17 cellular contexts compared by ENCODE assay signal in genomic region chr20:38728237-38728761, GRCh38. TPM values are rescaled to one million over a fixed set of nuclear protein-coding genes. Genes with fewer than 3 reads are reported as not detected.
DNase-seq lines count a peak whose midpoint lies in the region; ATAC-seq and TF ChIP-seq lines count a peak whose summit lies in the region.
"Had no signal": no experiment of that assay in that cellular context is flagged by ENCODE, and none has a peak within 500 bp of the region (broad histone marks: within the 10 kb centered on the region; RNA-seq: fewer than 3 reads in every experiment).

No MANE protein-coding gene starts in this region.

- peaks cover 95% of the 10 kb centered on the region for H3K27me3 ChIP-seq in WERI-Rb-1 (ENCODE audit: insufficient read depth, low read depth, severe bottlenecking)

- H3K27me3 Mint-ChIP-seq in glutamatergic neuron (ENCODE audit: unreplicated experiment): peaks cover 51% of the 10 kb centered on the region

- peaks cover 3% of the 10 kb centered on the region for H3K9me3 ChIP-seq in WERI-Rb-1 (ENCODE audit: severe bottlenecking)
- H3K9me3 ChIP-seq: colonic mucosa had no signal

- H3K27ac Mint-ChIP-seq in glutamatergic neuron (ENCODE audit: unreplicated experiment): no peak overlapping the region
- no peak overlapping the region for H3K27ac Mint-ChIP-seq in stimulated activated effector memory CD8-positive, alpha-beta T cell treated with anti-CD3 and anti-CD28 coated beads, Interleukin-12 subunit alpha, Interleukin-12 subunit beta, amount 100 ng/mL, for 72 hours

- no peak for ATAC-seq in stimulated activated effector memory CD8-positive, alpha-beta T cell treated with anti-CD3 and anti-CD28 coated beads, Interleukin-12 subunit alpha, Interleukin-12 subunit beta, amount 100 ng/mL, for 72 hours
- no peak for ATAC-seq in HG02623 (IDR thresholded peaks at IDR 0.05; ENCODE audit: unreplicated experiment)
- no peak for ATAC-seq in HG03457 (IDR thresholded peaks at IDR 0.05; ENCODE audit: unreplicated experiment)
- ATAC-seq: GM12878, Right ventricle myocardium inferior had no signal

- H3K36me3 ChIP-seq in WERI-Rb-1: no peaks in the 10 kb centered on the region
- H3K36me3 ChIP-seq: colonic mucosa had no signal

- TF ChIP-seq CTCF in WERI-Rb-1 (IDR thresholded peaks at IDR 0.05; ENCODE audit: low read depth, low read length): no peak
- no peak for TF ChIP-seq CTCF in glutamatergic neuron (IDR thresholded peaks at IDR 0.05; ENCODE audit: partially characterized antibody, unreplicated experiment)

- peak; percentile 57 for DNase-seq in activated CD8-positive, alpha-beta memory T cell treated with anti-CD3 and anti-CD28 coated beads, Interleukin-2, amount 50 U/mL, for 48 hours
- no peak for DNase-seq in activated CD8-positive, alpha-beta memory T cell treated with anti-CD3 and anti-CD28 coated beads for 24 hours
- no peak for DNase-seq in WERI-Rb-1
- no peak for DNase-seq in glutamatergic neuron
- no peak for DNase-seq in stimulated activated effector memory CD8-positive, alpha-beta T cell treated with anti-CD3 and anti-CD28 coated beads, Interleukin-12 subunit alpha, Interleukin-12 subunit beta, amount 100 ng/mL, for 72 hours (ENCODE audit: low spot score in 2 of 2)
- DNase-seq in SW 1271 (lab: John Stamatoyannopoulos, UW): no peak
- DNase-seq: colonic mucosa, kidney, NCI-H774 had no signal

- H3K4me3 ChIP-seq in WERI-Rb-1 (ENCODE audit: low read depth, low read length): peak overlapping the region; percentile 30
- H3K4me3 ChIP-seq: colonic mucosa, GM12878, smooth muscle cell had no signal

- peaks cover 31% of the 10 kb centered on the region for H3K4me1 Mint-ChIP-seq in glutamatergic neuron (ENCODE audit: low read depth, unreplicated experiment)
- peaks cover 76% of the 10 kb centered on the region for H3K4me1 Mint-ChIP-seq in stimulated activated effector memory CD8-positive, alpha-beta T cell treated with anti-CD3 and anti-CD28 coated beads, Interleukin-12 subunit alpha, Interleukin-12 subunit beta, amount 100 ng/mL, for 72 hours

- no peaks in the 10 kb centered on the region for H3K36me3 Mint-ChIP-seq in glutamatergic neuron (ENCODE audit: unreplicated experiment)
- H3K36me3 Mint-ChIP-seq in stimulated activated effector memory CD8-positive, alpha-beta T cell treated with anti-CD3 and anti-CD28 coated beads, Interleukin-12 subunit alpha, Interleukin-12 subunit beta, amount 100 ng/mL, for 72 hours: peaks cover 27% of the 10 kb centered on the region

- no peak overlapping the region for H3K27ac ChIP-seq in WERI-Rb-1
- H3K27ac ChIP-seq: colonic mucosa, VCaP had no signal

- peaks cover 23% of the 10 kb centered on the region for H3K9me3 Mint-ChIP-seq in glutamatergic neuron (ENCODE audit: unreplicated experiment)
- H3K9me3 Mint-ChIP-seq in stimulated activated effector memory CD8-positive, alpha-beta T cell treated with anti-CD3 and anti-CD28 coated beads, Interleukin-12 subunit alpha, Interleukin-12 subunit beta, amount 100 ng/mL, for 72 hours: no peaks in the 10 kb centered on the region

- peak overlapping the region; percentile 88 for H3K4me3 Mint-ChIP-seq in glutamatergic neuron (ENCODE audit: unreplicated experiment)
- peak overlapping the region; percentile 61 for H3K4me3 Mint-ChIP-seq in stimulated activated effector memory CD8-positive, alpha-beta T cell treated with anti-CD3 and anti-CD28 coated beads, Interleukin-12 subunit alpha, Interleukin-12 subunit beta, amount 100 ng/mL, for 72 hours

RNA-seq across cellular contexts. Expression of gene SLC32A1, which starts 4.0 kb away (rescaled TPM):
- 0.59 TPM for total RNA-seq in glutamatergic neuron (ENCODE audit: unreplicated experiment)
- total RNA-seq: colonic mucosa, GM12878, H4, HT1080, kidney, Right ventricle myocardium inferior, smooth muscle cell had no signal

RNA-seq across cellular contexts. Expression of gene ACTR5, which starts 20.0 kb away (rescaled TPM):
- total RNA-seq in glutamatergic neuron (ENCODE audit: unreplicated experiment): 10.1 TPM
